Comparison of ENCODE assay signal across 13 cellular contexts in the genomic region with DNA sequence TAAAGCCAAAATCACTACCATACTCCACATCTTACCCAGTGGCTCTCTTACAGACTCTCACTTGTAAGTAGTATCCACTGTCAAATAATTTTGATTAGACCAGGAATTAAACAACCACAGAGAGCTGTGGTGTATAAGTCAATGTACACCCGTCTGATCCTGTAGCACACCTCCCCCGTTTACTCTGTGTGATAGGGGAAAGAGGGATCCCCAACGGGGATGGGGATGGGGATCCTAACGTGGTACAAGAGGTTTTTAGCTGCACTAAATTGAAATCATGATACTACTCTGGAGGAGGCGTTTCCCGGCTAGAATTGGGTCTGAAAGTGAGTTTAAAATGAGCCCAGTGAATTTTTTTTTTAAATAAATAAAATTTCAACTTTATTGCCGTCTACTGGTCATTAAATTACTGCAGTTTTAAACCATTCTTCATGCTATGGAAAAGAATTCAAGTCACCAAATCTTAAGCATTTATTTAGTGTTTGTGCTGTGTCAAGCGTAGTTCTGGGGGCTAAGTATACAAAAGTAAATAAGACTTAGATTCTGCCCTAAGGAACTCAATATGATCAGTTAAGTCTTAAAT.
DNase-seq lines count a peak whose midpoint lies in the region; TF ChIP-seq lines count a peak whose summit lies in the region.
"Had no signal": no experiment of that assay in that cellular context is flagged by ENCODE, and none has a peak within 500 bp of the region (broad histone marks: within the 10 kb centered on the region; RNA-seq: fewer than 3 reads in every experiment).

No MANE protein-coding gene starts in this region.

- no peaks in the 10 kb centered on the region for H3K4me1 ChIP-seq in osteoblast (ENCODE audit: insufficient read depth, low read length)
- H3K4me1 ChIP-seq: ascending aorta had no signal

- H3K4me2 ChIP-seq in osteoblast (ENCODE audit: insufficient read depth, low read length): no peak overlapping the region

- TF ChIP-seq CTCF in osteoblast (IDR thresholded peaks at IDR 0.05; ENCODE audit: extremely low read depth, low read depth, low read length) (peak; percentile 39), Calu3 (IDR thresholded peaks at IDR 0.05; ENCODE audit: unreplicated experiment) (no peak)

- no peak overlapping the region for H3K27ac Mint-ChIP-seq in Calu3 (ENCODE audit: unreplicated experiment)

- H2AFZ ChIP-seq in osteoblast (ENCODE audit: low read length): no peak overlapping the region

- CTCF ChIA-PET in Calu3 (lab: Charles Lee): interaction anchor here (1.6 kb wide), 1 partner anchor 112 kb away, joined by 3 read pairs; no protein-coding TSS in a partner anchor

- H3K4me3 Mint-ChIP-seq in Calu3 (ENCODE audit: low read depth, unreplicated experiment): no peak overlapping the region

- no peaks in the 10 kb centered on the region for H4K20me1 ChIP-seq in osteoblast (ENCODE audit: insufficient read depth, low read length)

- no peaks in the 10 kb centered on the region for H3K9me3 Mint-ChIP-seq in Calu3 (ENCODE audit: low read depth, unreplicated experiment)

- H3K36me3 Mint-ChIP-seq in Calu3 (ENCODE audit: insufficient read depth, unreplicated experiment): peaks cover 8% of the 10 kb centered on the region

- H3K4me1 Mint-ChIP-seq in Calu3 (ENCODE audit: low read depth, unreplicated experiment): peaks cover 38% of the 10 kb centered on the region

- no peaks in the 10 kb centered on the region for H3K27me3 Mint-ChIP-seq in Calu3 (ENCODE audit: unreplicated experiment)

- BruUV-seq in Calu3 (replicated peaks; lab: Mats Ljungman, UMichigan): no TSS peak

- no peaks in the 10 kb centered on the region for H3K9me3 ChIP-seq in osteoblast (ENCODE audit: low read depth, low read length)
- H3K9me3 ChIP-seq: ascending aorta, Caco-2 had no signal

- H3K4me3 ChIP-seq in osteoblast (ENCODE audit: insufficient read depth, low read length): no peak overlapping the region
- H3K4me3 ChIP-seq: ascending aorta had no signal

- H3K27me3 ChIP-seq in osteoblast (ENCODE audit: insufficient read depth, low read length): peaks cover 4% of the 10 kb centered on the region
- H3K27me3 ChIP-seq: ascending aorta had no signal

- intact Hi-C loops in Calu3 (cut with micrococcal nuclease; ENCODE audit: unreplicated experiment): loop anchor here (5.0 kb wide), 2 partner anchors 75 to 355 kb away; no protein-coding TSS in a partner anchor

- no peak overlapping the region for H3K27ac ChIP-seq in osteoblast (ENCODE audit: low read depth, low read length)
- no peak overlapping the region for H3K27ac ChIP-seq in caudate nucleus (ENCODE audit: low read depth, low read length)
- H3K27ac ChIP-seq: ascending aorta had no signal

- H3K36me3 ChIP-seq in osteoblast (ENCODE audit: insufficient read depth, low read length): no peaks in the 10 kb centered on the region
- H3K36me3 ChIP-seq: ascending aorta had no signal

- H3K79me2 ChIP-seq in osteoblast (ENCODE audit: insufficient read depth, low read length): no peaks in the 10 kb centered on the region

- DNase-seq in DMS153 treated with DMSO at 0.1 percent for 48 hours (lab: John Stamatoyannopoulos, UW; ENCODE audit: unreplicated experiment): peak; percentile 15
- no peak for DNase-seq in DMS153 (lab: John Stamatoyannopoulos, UW)
- DNase-seq in NCI-H1694 treated with DMSO at 0.1 percent for 48 hours (lab: John Stamatoyannopoulos, UW): peak; percentile 18
- peak; percentile 12 for DNase-seq in dermis blood vessel endothelial cell
- DNase-seq in osteoblast (ENCODE audit: insufficient read length, low spot score, missing footprints): no peak
- no peak for DNase-seq in NCI-H1436 treated with DMSO at 0.1 percent for 48 hours (lab: John Stamatoyannopoulos, UW)
- DNase-seq in Calu3: no peak
- no peak for DNase-seq in caudate nucleus (lab: John Stamatoyannopoulos, UW)
- DNase-seq: 8988T; activated effector memory CD4-positive, alpha-beta T cell treated with anti-CD3 and anti-CD28 coated beads, Interleukin-2, amount 50 U/mL, for 16 hours; Caco-2; posterior cingulate gyrus had no signal

Comparison
In these comparisons a context has a peak if more than half of its experiments do, and no peak if none do; other contexts are left out.
1. DNase-seq: peak in DMS153 treated with DMSO at 0.1 percent for 48 hours (single experiment), NCI-H1694 treated with DMSO at 0.1 percent for 48 hours (single experiment) and dermis blood vessel endothelial cell (single experiment); none in DMS153 (single experiment), osteoblast (single experiment), NCI-H1436 treated with DMSO at 0.1 percent for 48 hours (single experiment), Calu3 (single experiment) and caudate nucleus (0 of 61).